8 cellular contexts compared by ENCODE assay signal in the genomic region with DNA sequence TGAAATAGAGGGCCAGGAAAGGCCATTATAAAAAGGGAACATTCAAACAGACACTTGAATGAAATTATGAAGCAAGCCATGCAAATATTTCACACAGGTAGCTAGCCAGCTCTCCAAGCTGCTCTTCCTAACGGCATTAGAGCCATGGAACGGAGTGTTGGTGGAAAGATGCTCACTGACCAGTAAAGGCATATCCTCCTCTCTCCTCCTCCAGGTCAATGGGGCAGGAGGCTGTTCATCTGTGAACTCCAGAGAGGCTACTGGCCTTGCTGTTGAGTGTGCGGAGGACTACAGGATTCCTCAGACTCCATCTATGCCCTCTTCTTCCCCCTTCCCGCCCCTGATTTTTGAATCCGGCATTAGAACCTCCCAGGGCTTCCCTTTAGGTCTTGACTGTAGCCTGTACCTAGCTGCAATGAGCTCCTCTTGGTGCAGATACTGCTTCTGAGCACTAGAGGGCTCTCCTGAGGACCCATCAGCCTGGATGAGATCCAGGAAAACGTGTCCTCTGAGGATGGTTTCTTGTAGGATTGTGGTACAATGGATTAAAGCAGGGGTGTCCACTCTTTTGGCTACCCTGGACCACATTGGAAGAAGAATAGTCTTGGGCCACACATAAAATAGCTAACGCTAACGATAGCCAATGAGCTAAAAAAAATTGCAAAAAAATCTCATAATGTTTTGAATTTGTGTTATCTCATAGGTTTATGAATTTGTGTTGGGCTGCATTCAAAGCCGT.
DNase-seq lines count a peak whose midpoint lies in the region; ATAC-seq and TF ChIP-seq lines count a peak whose summit lies in the region.

No MANE protein-coding gene starts in this region.

- H3K4me2 ChIP-seq in neural cell (ENCODE audit: low read length): no peak overlapping the region

- DNase-seq in A172 (ENCODE audit: low spot score) (peak; percentile 71), GM10248 (ENCODE audit: extremely low spot score) (peak; percentile 62), NCI-H2196 (lab: John Stamatoyannopoulos, UW; ENCODE audit: unreplicated experiment) (peak; percentile 39), fibroblast of the conjunctiva (ENCODE audit: low read depth) (peak; percentile 54), omental fat pad (ENCODE audit: low spot score) (no peak)
- DNase-seq in activated CD4-positive, alpha-beta T cell treated with anti-CD3 and anti-CD28 coated beads, Interleukin-2, amount 50 U/mL, for 1 hour: peak; percentile 2

- no peak overlapping the region for H3K4me3 ChIP-seq in neural cell (ENCODE audit: low read length)

- ATAC-seq in HG03095 (IDR thresholded peaks at IDR 0.05; ENCODE audit: unreplicated experiment): peak; percentile 63
- no peak for ATAC-seq in omental fat pad (ENCODE audit: low FRiP score)

- peak; percentile 68 for TF ChIP-seq RAD21 in neural cell (conservative IDR thresholded peaks at IDR 0.05)

- no peak overlapping the region for H2AFZ ChIP-seq in neural cell (ENCODE audit: low read depth, low read length)

- no peak overlapping the region for H3K27ac ChIP-seq in neural cell (ENCODE audit: low read length)

- CTCF ChIA-PET in GM10248 (lab: Yijun Ruan, JAX): interaction anchor here (0.6 to 5.9 kb wide), 73 partner anchors 9 to 860 kb away, joined by 3 to 152 read pairs (median 4); no protein-coding TSS in a partner anchor

- POLR2A ChIA-PET in GM10248 (lab: Yijun Ruan, JAX): no interaction called here

- H3K9me2 ChIP-seq in neural cell (ENCODE audit: insufficient read depth, low read length): no peaks in the 10 kb centered on the region

- H3K79me2 ChIP-seq in neural cell (replicated peaks; ENCODE audit: insufficient read depth, low read length): no peaks in the 10 kb centered on the region

- H3K36me3 ChIP-seq in neural cell (ENCODE audit: insufficient read depth, low read length): no peaks in the 10 kb centered on the region

- no peaks in the 10 kb centered on the region for H3F3A ChIP-seq in neural cell (ENCODE audit: insufficient read depth, low read length, poor library complexity, severe bottlenecking)

- no peaks in the 10 kb centered on the region for H3K27me3 ChIP-seq in neural cell (ENCODE audit: insufficient read depth, low read depth, low read length)

- TF ChIP-seq EP300 in neural cell (conservative IDR thresholded peaks at IDR 0.05; ENCODE audit: poor library complexity, severe bottlenecking): no peak

- TF ChIP-seq CTCF in GM10248 (IDR thresholded peaks at IDR 0.05; ENCODE audit: control extremely low read depth, extremely low read depth, low read depth, missing control alignments) (peak; percentile 90), neural cell (IDR thresholded peaks at IDR 0.05; ENCODE audit: poor library complexity, severe bottlenecking) (peak; percentile 79), omental fat pad (IDR thresholded peaks at IDR 0.05) (peak in 1 of 3 donors; percentile 43)

- H3K9ac ChIP-seq in neural cell (ENCODE audit: low read length): no peak overlapping the region

- H4K20me1 ChIP-seq in neural cell (ENCODE audit: insufficient read depth): no peaks in the 10 kb centered on the region

- no peaks in the 10 kb centered on the region for H3K9me3 ChIP-seq in neural cell (ENCODE audit: low read length)

TF ChIP-seq in neural cell, 6 proteins besides CTCF, POLR2A, EP300 and RAD21:
- TF ChIP-seq POLR2AphosphoS5 (IDR thresholded peaks at IDR 0.05) (no peak), MXI1 (conservative IDR thresholded peaks at IDR 0.05; ENCODE audit: poor library complexity, severe bottlenecking) (no peak), REST (IDR thresholded peaks at IDR 0.05; ENCODE audit: borderline replicate concordance) (no peak), SMC3 (conservative IDR thresholded peaks at IDR 0.05; ENCODE audit: poor library complexity) (peak; percentile 79), TAF1 (IDR thresholded peaks at IDR 0.05; ENCODE audit: low read depth) (no peak), EZH2 (IDR thresholded peaks at IDR 0.05; ENCODE audit: borderline replicate concordance, insufficient read depth, low read length, poor library complexity, severe bottlenecking) (no peak)
